ENCODE assay signal across 8 cellular contexts in the genomic region with DNA sequence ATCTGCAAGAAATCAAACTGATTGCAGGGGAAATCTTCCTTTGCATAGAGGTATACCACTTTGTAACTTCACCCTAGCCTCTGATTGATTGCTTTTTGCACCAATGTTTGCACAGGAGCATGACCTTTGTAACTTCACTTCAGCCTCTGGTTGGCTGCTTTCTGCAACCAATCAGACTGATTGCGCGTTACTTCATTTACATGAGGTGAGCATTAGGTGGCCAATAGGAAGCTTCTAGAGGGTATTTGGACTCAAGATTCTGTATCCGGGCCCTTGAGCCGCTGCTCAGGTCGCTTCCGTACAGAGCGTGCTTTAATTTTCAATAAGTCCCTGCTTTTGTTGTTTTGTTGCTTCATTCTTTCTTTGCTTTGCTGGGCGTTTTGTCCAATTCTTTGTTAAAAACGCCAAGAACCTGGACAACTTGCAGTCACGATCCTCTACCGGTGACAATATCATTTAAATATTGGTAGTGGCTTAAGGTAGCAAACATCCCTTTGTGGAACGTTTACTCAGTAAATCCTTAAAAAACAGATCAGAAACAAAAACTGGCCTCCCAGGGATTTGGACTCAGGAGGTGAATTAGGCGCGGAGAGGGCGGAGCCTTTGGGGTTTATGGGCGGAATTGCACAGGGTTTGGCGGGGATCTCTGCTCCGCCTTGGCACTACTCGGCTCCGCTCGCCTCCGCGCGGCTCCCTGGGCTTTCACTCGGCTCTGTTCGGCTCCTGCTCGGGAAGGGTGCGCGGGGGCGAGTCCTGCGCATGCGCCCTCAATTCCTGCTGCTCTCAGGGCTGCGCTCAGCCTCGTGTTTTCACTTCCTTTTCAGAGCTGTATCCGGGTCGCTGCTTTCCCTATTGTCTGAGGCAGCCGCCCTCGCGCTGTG. TPM values are rescaled to one million over a fixed set of nuclear protein-coding genes. Genes with fewer than 3 reads are reported as not detected.
DNase-seq lines count a peak whose midpoint lies in the region; ATAC-seq, FAIRE-seq and TF ChIP-seq lines count a peak whose summit lies in the region.

A gene with protein sequence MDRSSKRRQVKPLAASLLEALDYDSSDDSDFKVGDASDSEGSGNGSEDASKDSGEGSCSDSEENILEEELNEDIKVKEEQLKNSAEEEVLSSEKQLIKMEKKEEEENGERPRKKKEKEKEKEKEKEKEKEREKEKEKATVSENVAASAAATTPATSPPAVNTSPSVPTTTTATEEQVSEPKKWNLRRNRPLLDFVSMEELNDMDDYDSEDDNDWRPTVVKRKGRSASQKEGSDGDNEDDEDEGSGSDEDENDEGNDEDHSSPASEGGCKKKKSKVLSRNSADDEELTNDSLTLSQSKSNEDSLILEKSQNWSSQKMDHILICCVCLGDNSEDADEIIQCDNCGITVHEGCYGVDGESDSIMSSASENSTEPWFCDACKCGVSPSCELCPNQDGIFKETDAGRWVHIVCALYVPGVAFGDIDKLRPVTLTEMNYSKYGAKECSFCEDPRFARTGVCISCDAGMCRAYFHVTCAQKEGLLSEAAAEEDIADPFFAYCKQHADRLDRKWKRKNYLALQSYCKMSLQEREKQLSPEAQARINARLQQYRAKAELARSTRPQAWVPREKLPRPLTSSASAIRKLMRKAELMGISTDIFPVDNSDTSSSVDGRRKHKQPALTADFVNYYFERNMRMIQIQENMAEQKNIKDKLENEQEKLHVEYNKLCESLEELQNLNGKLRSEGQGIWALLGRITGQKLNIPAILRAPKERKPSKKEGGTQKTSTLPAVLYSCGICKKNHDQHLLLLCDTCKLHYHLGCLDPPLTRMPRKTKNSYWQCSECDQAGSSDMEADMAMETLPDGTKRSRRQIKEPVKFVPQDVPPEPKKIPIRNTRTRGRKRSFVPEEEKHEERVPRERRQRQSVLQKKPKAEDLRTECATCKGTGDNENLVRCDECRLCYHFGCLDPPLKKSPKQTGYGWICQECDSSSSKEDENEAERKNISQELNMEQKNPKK (plus strand): TSS at position 812 of the 881 bp plus-strand sequence. CDS start 452 bp downstream, outside the sequence.

- H3K4me2 ChIP-seq in Loucy (ENCODE audit: low read depth, low read length, poor library complexity, severe bottlenecking): peak within 1 kb of the TSS; percentile 77

- peak; percentile 95 to 97 (median 95) for ATAC-seq in natural killer cell

- TF ChIP-seq CTCF in Loucy (conservative IDR thresholded peaks at IDR 0.05; ENCODE audit: low read length) (no peak), natural killer cell (IDR thresholded peaks at IDR 0.05) (no peak)

- peak; percentile 92 for TF ChIP-seq POLR2A in H54 (IDR thresholded peaks at IDR 0.05; ENCODE audit: low read depth, low read length)
- peak; percentile 88 for TF ChIP-seq POLR2A in Raji (IDR thresholded peaks at IDR 0.05; ENCODE audit: insufficient read depth, low read depth, low read length)

- H3K9me2 ChIP-seq in Loucy (replicated peaks; ENCODE audit: low read depth, low read length): no peaks in the 10 kb centered on the region

- peaks cover 5% of the 10 kb centered on the region for H3K27me3 ChIP-seq in Loucy (ENCODE audit: insufficient read depth, low read length, poor library complexity, severe bottlenecking)

- peak within 1 kb of the TSS; percentile 85 to 88 for H3K27ac Mint-ChIP-seq in natural killer cell

- peak within 1 kb of the TSS; percentile 97 for H3K9ac ChIP-seq in Loucy (ENCODE audit: low read depth, low read length, poor library complexity, severe bottlenecking)

- peak; percentile 100 for FAIRE-seq in H54 (lab: Jason Lieb, UNC)

- DNase-seq in EL (peak; percentile 97), H54 (ENCODE audit: insufficient read length, low spot score) (peak; percentile 94), fibroblast of peridontal ligament (ENCODE audit: extremely low read depth) (peak; percentile 96), natural killer cell (peak; percentile 81)
- DNase-seq in activated T-helper 9 cell treated with anti-CD3 and anti-CD28 coated beads, Interleukin-2, amount 50 U/mL, for 16 hours (ENCODE audit: low read depth): peak; percentile 93
- DNase-seq in stimulated activated naive CD4-positive, alpha-beta T cell treated with Interleukin-2 at 50 U/mL for 16 hours (lab: John Stamatoyannopoulos, UW): peak; percentile 94

- no peaks in the 10 kb centered on the region for H3K9me3 Mint-ChIP-seq in natural killer cell

- intact Hi-C loops in natural killer cell (cut with micrococcal nuclease): loop anchor here (1.0 kb wide), 1 partner anchor 33 kb away; a partner anchor contains a TSS

- H3K4me1 ChIP-seq in Loucy (ENCODE audit: insufficient read depth, low read length, poor library complexity, severe bottlenecking): peaks cover 32% of the 10 kb centered on the region

- H3K36me3 Mint-ChIP-seq in natural killer cell: no peaks in the 10 kb centered on the region

- H3K4me1 Mint-ChIP-seq in natural killer cell: peaks cover 31 to 36% of the 10 kb centered on the region in 2 donors

- no peaks in the 10 kb centered on the region for H3K9me3 ChIP-seq in Loucy (ENCODE audit: insufficient read depth, low read depth, low read length)

- no peaks in the 10 kb centered on the region for H3K36me3 ChIP-seq in Loucy (ENCODE audit: insufficient read depth, low read length)

- H3K27me3 Mint-ChIP-seq in natural killer cell (ENCODE audit: low read depth in 2 of 2): peaks cover 13 to 19% of the 10 kb centered on the region in 2 donors

- peak within 1 kb of the TSS; percentile 93 for H3K4me3 ChIP-seq in Loucy (ENCODE audit: low read length, poor library complexity, severe bottlenecking)

- H3K4me3 Mint-ChIP-seq in natural killer cell: peak within 1 kb of the TSS; percentile 92

- H4K20me1 ChIP-seq in Loucy (ENCODE audit: insufficient read depth, low read length, poor library complexity, severe bottlenecking): peaks cover 42% of the 10 kb centered on the region

- peaks cover 46% of the 10 kb centered on the region for H3K79me2 ChIP-seq in Loucy (ENCODE audit: insufficient read depth, low read length)

- peak within 1 kb of the TSS; percentile 98 for H2AFZ ChIP-seq in Loucy (ENCODE audit: low read length)

- H3F3A ChIP-seq in Loucy (ENCODE audit: low read depth): no peaks in the 10 kb centered on the region; the same call in 1 of the 2 replicates

RNA-seq across cellular contexts. Expression of the gene that starts here (rescaled TPM):
- 10 to 100 TPM; 23.6 to 30.8 (median 27.7) TPM for total RNA-seq in natural killer cell

Comparison
In these comparisons a context has a peak if more than half of its experiments do, and no peak if none do; other contexts are left out.
1. Peak in every context shown above with its lines: DNase-seq, ATAC-seq and H3K4me3 ChIP-seq.